Comparison of ENCODE assay signal across 29 cellular contexts in the genomic region with DNA sequence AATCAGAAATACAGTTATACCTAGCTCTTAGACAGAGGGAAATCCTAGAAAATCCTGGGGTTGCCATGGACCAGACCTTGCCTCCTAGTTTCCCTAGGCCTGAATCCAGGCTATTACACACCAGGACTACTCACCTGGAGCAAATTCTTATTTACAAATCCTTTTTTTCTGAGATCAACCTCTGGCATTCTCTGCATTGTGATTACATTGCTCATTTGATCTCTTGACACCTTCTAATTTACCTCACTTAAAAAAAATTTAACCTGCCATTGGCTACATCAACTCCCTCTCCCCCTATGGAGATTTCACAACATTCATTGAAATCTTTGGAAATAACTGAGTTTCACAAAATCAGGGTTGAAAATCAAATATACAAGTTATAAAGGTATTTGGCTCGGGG. TPM values are rescaled to one million over a fixed set of nuclear protein-coding genes. Genes with fewer than 3 reads are reported as not detected.
DNase-seq lines count a peak whose midpoint lies in the region; ATAC-seq and TF ChIP-seq lines count a peak whose summit lies in the region.
"Had no signal": no experiment of that assay in that cellular context is flagged by ENCODE, and none has a peak within 500 bp of the region (broad histone marks: within the 10 kb centered on the region; RNA-seq: fewer than 3 reads in every experiment).

No MANE protein-coding gene starts in this region.

- TF ChIP-seq CTCF in body of pancreas (IDR thresholded peaks at IDR 0.05) (no peak), sigmoid colon (IDR thresholded peaks at IDR 0.05) (no peak)

- peak; percentile 69 for ATAC-seq in body of pancreas
- ATAC-seq: HepG2; left ventricle myocardium superior; mucosa of descending colon; Right ventricle myocardium inferior; stimulated activated effector memory CD8-positive, alpha-beta T cell treated with anti-CD3 and anti-CD28 coated beads, Interleukin-12 subunit alpha, Interleukin-12 subunit beta, amount 100 ng/mL, for 72 hours had no signal

- H3K27me3 ChIP-seq in body of pancreas, result no peaks in the 10 kb centered on the region
- H3K27me3 ChIP-seq in sigmoid colon, result no peaks in the 10 kb centered on the region
- H3K27me3 ChIP-seq: BLaER1 treated with 17β-estradiol and CSF1 and Interleukin-3, amounts not matched to agents 10 nM and 100 nM; MG63; suprapubic skin; uterus had no signal

- no peaks in the 10 kb centered on the region for H3K4me1 ChIP-seq in body of pancreas
- H3K4me1 ChIP-seq in sigmoid colon, result no peaks in the 10 kb centered on the region
- H3K4me1 ChIP-seq: BLaER1 treated with 17β-estradiol and CSF1 and Interleukin-3, amounts not matched to agents 10 nM and 100 nM; prostate gland; suprapubic skin; uterus had no signal

- DNase-seq in EL, result peak; percentile 25
- DNase-seq in body of pancreas, result no peak
- DNase-seq in kidney glomerular epithelial cell (lab: John Stamatoyannopoulos, UW), result peak; percentile 93
- DNase-seq in mucosa of gallbladder (ENCODE audit: low spot score), result no peak
- no peak for DNase-seq in NCI-H2227 treated with DMSO at 0.1 percent for 48 hours (lab: John Stamatoyannopoulos, UW)
- DNase-seq in sigmoid colon, result no peak
- DNase-seq in nucleus accumbens (lab: John Stamatoyannopoulos, UW), result no peak
- DNase-seq: activated CD4-positive, CD25-positive, alpha-beta regulatory T cell treated with anti-CD3 and anti-CD28 coated beads, Interleukin-2, amount 50 U/mL, for 72 hours; activated gamma-delta T cell treated with Interleukin-2 at 50 U/mL for 16 hours; activated T-cell treated with anti-CD3 and anti-CD28 coated beads, Interleukin-2, amount 50 U/mL, for 1 hour; Caco-2; H7; head of caudate nucleus; left ventricle myocardium superior; MG63; mucosa of descending colon; NCI-H1436 treated with DMSO at 0.1 percent for 48 hours; NCI-H69; uterus had no signal

- H3K9me3 ChIP-seq in body of pancreas (no peaks in the 10 kb centered on the region), sigmoid colon (no peaks in the 10 kb centered on the region)
- H3K9me3 ChIP-seq: BLaER1 treated with 17β-estradiol and CSF1 and Interleukin-3, amounts not matched to agents 10 nM and 100 nM; Caco-2; MG63; mucosa of descending colon; prostate gland; suprapubic skin; uterus had no signal

- H3K4me3 ChIP-seq in body of pancreas (no peak overlapping the region), sigmoid colon (no peak overlapping the region)
- H3K4me3 ChIP-seq: BLaER1 treated with 17β-estradiol and CSF1 and Interleukin-3, amounts not matched to agents 10 nM and 100 nM; coronary artery; MG63; mucosa of descending colon; prostate gland; suprapubic skin; uterus had no signal

- intact Hi-C loops in body of pancreas (cut with DNase I), result no loop called here
- intact Hi-C loops in sigmoid colon (cut with DNase I), result no loop called here

- peak; percentile 63; the same call in 1 of the 2 replicates for TF ChIP-seq EP300 in Ishikawa (IDR thresholded peaks at IDR 0.05; ENCODE audit: borderline replicate concordance)
- no peak for TF ChIP-seq EP300 in sigmoid colon (IDR thresholded peaks at IDR 0.05)

- TF ChIP-seq RAD21 in Ishikawa (IDR thresholded peaks at IDR 0.05; ENCODE audit: low read depth), result no peak

- no peaks in the 10 kb centered on the region for H3K36me3 ChIP-seq in body of pancreas (replicated peaks in 1 of 2; ENCODE audit: insufficient read depth in 1 of 2, low read depth in 2 of 2)
- H3K36me3 ChIP-seq in sigmoid colon, result no peaks in the 10 kb centered on the region
- H3K36me3 ChIP-seq: MG63, prostate gland, suprapubic skin, uterus had no signal

- H3K27ac ChIP-seq in body of pancreas (no peak overlapping the region), sigmoid colon (no peak overlapping the region)
- H3K27ac ChIP-seq: BLaER1 treated with 17β-estradiol and CSF1 and Interleukin-3, amounts not matched to agents 10 nM and 100 nM; coronary artery; prostate gland; suprapubic skin; uterus had no signal

- TF ChIP-seq POLR2A in body of pancreas (IDR thresholded peaks at IDR 0.05) (no peak), sigmoid colon (IDR thresholded peaks at IDR 0.05) (no peak)

- WGBS in body of pancreas, 2 donors, result 81 to 83% methylated on average over 1 of the region's 1 CpG
- 92 to 97% methylated on average over 1 of the region's 1 CpG for WGBS in sigmoid colon, 2 donors

TF ChIP-seq in Ishikawa, 13 proteins besides CTCF, POLR2A, EP300 and RAD21:
- peak; percentile 42; the same call in 1 of the 2 replicates for TF ChIP-seq NFIC (IDR thresholded peaks at IDR 0.05)
- TF ChIP-seq TEAD4 (IDR thresholded peaks at IDR 0.05), result peak; percentile 94
- TF ChIP-seq CEBPB (IDR thresholded peaks at IDR 0.05), result peak; percentile 78
- TF ChIP-seq, protein P1, sequence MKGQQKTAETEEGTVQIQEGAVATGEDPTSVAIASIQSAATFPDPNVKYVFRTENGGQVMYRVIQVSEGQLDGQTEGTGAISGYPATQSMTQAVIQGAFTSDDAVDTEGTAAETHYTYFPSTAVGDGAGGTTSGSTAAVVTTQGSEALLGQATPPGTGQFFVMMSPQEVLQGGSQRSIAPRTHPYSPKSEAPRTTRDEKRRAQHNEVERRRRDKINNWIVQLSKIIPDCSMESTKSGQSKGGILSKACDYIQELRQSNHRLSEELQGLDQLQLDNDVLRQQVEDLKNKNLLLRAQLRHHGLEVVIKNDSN (IDR thresholded peaks at IDR 0.05), result no peak
- peak; percentile 58 for TF ChIP-seq TCF12 (IDR thresholded peaks at IDR 0.05; ENCODE audit: low read depth)

RNA-seq across cellular contexts. Expression of gene C1orf105, which starts 2.9 kb away (rescaled TPM):
- total RNA-seq in body of pancreas (not detected), mucosa of gallbladder (not detected), sigmoid colon (not detected)
- not detected for polyA plus RNA-seq in sigmoid colon
- total RNA-seq: Daoy, H7, mucosa of descending colon, neural crest cell, uterus had no signal

RNA-seq across cellular contexts. Expression of gene PIGC, which starts 26.3 kb away (rescaled TPM):
- total RNA-seq in body of pancreas, result 10 to 100 TPM; 16.5 to 18.4 TPM
- total RNA-seq in mucosa of gallbladder, result 36.3 TPM
- total RNA-seq in sigmoid colon, result 10 to 100 TPM; 20.8 to 37.4 (median 29.7) TPM
- 10 to 100 TPM; 15.3 to 22.3 (median 19.2) TPM for polyA plus RNA-seq in sigmoid colon

Comparison
In these comparisons a context has a peak if more than half of its experiments do, and no peak if none do; other contexts are left out.
1. DNase-seq: peak in EL (single experiment) and kidney glomerular epithelial cell (single experiment); none in body of pancreas (0 of 4), mucosa of gallbladder (single experiment), NCI-H2227 treated with DMSO at 0.1 percent for 48 hours (single experiment), sigmoid colon (single experiment) and nucleus accumbens (0 of 56).